10 cellular contexts compared by ENCODE assay signal in the genomic region with DNA sequence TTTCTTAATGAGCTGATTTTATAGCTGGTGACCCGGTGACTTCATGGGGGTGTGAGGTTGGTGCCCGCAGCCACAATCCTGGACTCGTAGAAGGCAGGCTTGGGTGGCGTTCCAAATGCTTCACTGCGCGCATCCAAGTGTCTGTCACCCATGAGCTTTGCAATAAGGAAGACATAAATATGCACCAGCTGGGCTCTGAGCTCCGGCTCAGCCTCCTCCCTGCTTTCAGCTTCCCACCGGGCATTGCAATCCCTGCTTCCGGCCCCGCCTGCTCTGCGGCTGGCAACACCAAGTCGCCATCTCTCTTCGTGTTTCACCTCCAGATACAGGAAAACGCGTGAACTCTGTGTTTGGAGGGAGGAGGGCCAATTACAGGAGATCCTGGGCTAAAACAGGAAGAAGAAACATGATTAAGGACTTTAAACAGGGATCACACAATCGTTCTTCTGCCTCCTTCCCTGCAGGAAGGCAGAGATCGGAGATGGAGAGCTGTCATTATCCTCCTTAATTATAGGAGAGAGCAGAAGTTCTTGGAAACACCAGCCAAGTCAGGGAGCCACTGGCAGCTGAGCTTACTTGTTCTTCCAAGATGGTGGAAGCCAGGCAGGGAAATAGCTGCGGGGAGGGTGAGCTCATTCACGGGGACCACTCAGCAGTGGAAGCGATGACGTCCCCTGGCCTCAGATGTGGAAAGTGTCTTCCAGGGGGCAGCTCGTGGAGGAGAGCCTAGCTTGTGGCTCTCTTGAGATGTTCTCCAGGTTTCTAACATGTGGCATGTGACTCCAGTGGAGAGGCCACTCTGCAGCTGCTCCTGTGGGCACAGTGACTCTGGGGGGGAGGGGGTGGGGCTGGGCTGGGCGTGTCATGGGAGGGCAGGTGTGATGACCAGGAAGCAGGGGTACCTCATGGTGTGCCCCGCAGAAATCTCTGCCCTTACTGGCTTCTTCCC.
DNase-seq lines count a peak whose midpoint lies in the region; ATAC-seq, FAIRE-seq and TF ChIP-seq lines count a peak whose summit lies in the region.
"Had no signal": no experiment of that assay in that cellular context is flagged by ENCODE, and none has a peak within 500 bp of the region (broad histone marks: within the 10 kb centered on the region; RNA-seq: fewer than 3 reads in every experiment).

No MANE protein-coding gene starts in this region.

- H3K27ac ChIP-seq in OCI-LY7 (ENCODE audit: low read depth, low read length, poor library complexity, severe bottlenecking): peak overlapping the region; percentile 87
- H3K27ac ChIP-seq in kidney (ENCODE audit: low read depth in 2 of 2, low read length in 2 of 2): no peak overlapping the region
- no peak overlapping the region for H3K27ac ChIP-seq in SJCRH30

- no peaks in the 10 kb centered on the region for H3K27me3 Mint-ChIP-seq in effector memory CD8-positive, alpha-beta T cell

- peak overlapping the region; percentile 91 for H3K4me2 ChIP-seq in OCI-LY7 (ENCODE audit: low read length)

- FAIRE-seq in kidney (lab: Jason Lieb, UNC): no peak
- FAIRE-seq: astrocyte had no signal

- no peaks in the 10 kb centered on the region for H3K36me3 Mint-ChIP-seq in effector memory CD8-positive, alpha-beta T cell (ENCODE audit: insufficient read depth)

- H4K20me1 ChIP-seq in OCI-LY7 (ENCODE audit: insufficient read depth, low read length): no peaks in the 10 kb centered on the region

- intact Hi-C loops in OCI-LY7 (cut with micrococcal nuclease; ENCODE audit: unreplicated experiment): loop anchor here (2.0 kb wide), 1 partner anchor 143 kb away; no protein-coding TSS in a partner anchor
- intact Hi-C loops in kidney (cut with DNase I): no loop called here

- peaks cover 21% of the 10 kb centered on the region in 2 donors for H3K4me1 Mint-ChIP-seq in effector memory CD8-positive, alpha-beta T cell (ENCODE audit: low read depth in 2 of 2)

- peak overlapping the region; percentile 80 for H2AFZ ChIP-seq in OCI-LY7 (ENCODE audit: low read length)

- ATAC-seq in HG02798 (IDR thresholded peaks at IDR 0.05; ENCODE audit: poor library complexity, unreplicated experiment) (peak; percentile 31), GM19463 (IDR thresholded peaks at IDR 0.05; ENCODE audit: unreplicated experiment) (no peak)
- ATAC-seq in effector memory CD8-positive, alpha-beta T cell (replicated peaks): no peak

- H3K4me1 ChIP-seq in OCI-LY7 (ENCODE audit: insufficient read depth, low read length, poor library complexity, severe bottlenecking) (peaks cover 39% of the 10 kb centered on the region), kidney (ENCODE audit: control insufficient read depth in 1 of 2, insufficient read depth in 1 of 2, low read depth in 1 of 2, low read length in 2 of 2) (peaks cover 0 to 5% of the 10 kb centered on the region in 2 donors), SJCRH30 (no peaks in the 10 kb centered on the region)

- no peak for TF ChIP-seq CTCF in OCI-LY7 (conservative IDR thresholded peaks at IDR 0.05; ENCODE audit: low read length)
- no peak for TF ChIP-seq CTCF in kidney (IDR thresholded peaks at IDR 0.05; ENCODE audit: borderline replicate concordance, extremely low read depth, insufficient read depth)

- H3K9me3 Mint-ChIP-seq in effector memory CD8-positive, alpha-beta T cell: no peaks in the 10 kb centered on the region

- 0 out of 2 replicates have a peak, but pooled peaks cover 23% of the 10 kb centered on the region for H3K36me3 ChIP-seq in OCI-LY7 (ENCODE audit: insufficient read depth, low read length)
- H3K36me3 ChIP-seq in kidney (ENCODE audit: control insufficient read depth in 1 of 2, insufficient read depth in 2 of 2, low read length in 2 of 2): no peaks in the 10 kb centered on the region
- no peaks in the 10 kb centered on the region for H3K36me3 ChIP-seq in SJCRH30

- no peaks in the 10 kb centered on the region for H3K27me3 ChIP-seq in SJCRH30

- H3K9me3 ChIP-seq in OCI-LY7 (ENCODE audit: low read length) (no peaks in the 10 kb centered on the region; the same call in 1 of the 2 replicates), kidney (ENCODE audit: control insufficient read depth in 1 of 2, low read length in 2 of 2) (no peaks in the 10 kb centered on the region), SJCRH30 (replicated peaks) (no peaks in the 10 kb centered on the region)

- BruUV-seq in OCI-LY7 (replicated peaks; lab: Mats Ljungman, UMichigan): no TSS peak

- H3K27ac Mint-ChIP-seq in effector memory CD8-positive, alpha-beta T cell: peak overlapping the region in 1 of 2 donors; percentile 70

- H3K4me3 Mint-ChIP-seq in effector memory CD8-positive, alpha-beta T cell: no peak overlapping the region

- POLR2A ChIA-PET in OCI-LY7 (lab: Charles Lee): interaction anchor here (0.5 to 1.8 kb wide), 11 partner anchors 11 to 260 kb away, joined by 3 to 7 read pairs (median 4); no protein-coding TSS in a partner anchor

- CTCF ChIA-PET in OCI-LY7 (lab: Charles Lee; ENCODE audit: unreplicated experiment): interaction anchor here (0.5 to 1.9 kb wide), 7 partner anchors 11 to 229 kb away, joined by 3 to 16 read pairs (median 4); no protein-coding TSS in a partner anchor

- DNase-seq in DMS153 (lab: John Stamatoyannopoulos, UW) (peak; percentile 75), OCI-LY7 (ENCODE audit: low spot score) (no peak), middle frontal gyrus (ENCODE audit: extremely low spot score, low spot score) (peak; percentile 65), kidney (no peak), SJCRH30 (no peak)
- no peak for DNase-seq in effector memory CD8-positive, alpha-beta T cell
- DNase-seq: NK-92 treated with Interleukin-12 subunit alpha and Interleukin-12 subunit beta, amount 100 ng/mL, for 24 hours had no signal

- no peaks in the 10 kb centered on the region; the same call in 1 of the 2 replicates for H3K79me2 ChIP-seq in OCI-LY7 (ENCODE audit: insufficient read depth, low read depth, low read length)

- peak overlapping the region in 1 of 2 donors; percentile 51 for H3K9ac ChIP-seq in kidney (ENCODE audit: low read length in 2 of 2)

- H3K4me3 ChIP-seq in OCI-LY7 (ENCODE audit: low read depth, low read length, poor library complexity, severe bottlenecking) (peak overlapping the region; percentile 62), kidney (ENCODE audit: low read length in 2 of 2) (peak overlapping the region in 1 of 2 donors; percentile 32), SJCRH30 (no peak overlapping the region)

- no peaks in the 10 kb centered on the region for H3K9me2 ChIP-seq in OCI-LY7 (ENCODE audit: insufficient read depth, low read length)

Comparison
In these comparisons a context has a peak if more than half of its experiments do, and no peak if none do; other contexts are left out.
1. DNase-seq: peak in DMS153 (single experiment) and middle frontal gyrus (single experiment); none in OCI-LY7 (single experiment), kidney (single experiment), SJCRH30 (0 of 2) and effector memory CD8-positive, alpha-beta T cell (0 of 3).